In the genomic region with DNA sequence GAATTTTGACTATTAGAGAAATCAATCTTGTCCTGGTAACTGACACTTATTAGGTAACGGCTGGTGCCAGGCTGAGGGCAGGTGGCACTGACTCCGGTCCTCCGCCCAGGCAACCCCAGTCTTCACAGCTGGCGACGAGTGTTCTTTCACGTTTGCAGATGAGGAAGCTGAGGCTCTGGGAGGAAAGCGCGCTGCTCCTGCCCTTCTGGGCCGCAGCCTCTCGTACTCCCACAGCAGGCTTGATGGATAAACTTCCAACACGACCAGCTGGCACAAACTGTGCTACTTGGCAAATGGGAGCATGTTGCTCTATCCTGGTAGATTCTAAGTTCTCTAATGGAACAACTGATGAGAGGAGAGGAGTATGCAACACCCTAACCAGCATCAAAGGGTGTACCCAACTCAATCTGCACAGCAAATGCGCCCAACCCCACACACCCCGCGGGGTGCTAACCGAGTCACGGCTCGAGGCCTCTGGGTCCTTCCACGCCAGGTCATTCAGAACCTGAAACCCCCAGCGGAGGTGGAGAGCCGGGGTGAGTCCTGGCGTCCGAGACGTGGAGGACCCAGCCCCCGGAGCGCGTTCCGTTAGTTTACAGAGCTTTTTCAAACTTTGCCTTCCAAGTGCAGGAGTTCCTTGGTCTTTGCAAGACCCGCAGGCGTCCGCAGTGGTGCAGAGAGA, we compare ENCODE assay signal across 9 cellular contexts. TPM values are rescaled to one million over a fixed set of nuclear protein-coding genes. Genes with fewer than 3 reads are reported as not detected.
A peak's percentile ranks its signal among the peaks of the same experiment; 100 is the strongest.
DNase-seq lines count a peak whose midpoint lies in the region; ATAC-seq and TF ChIP-seq lines count a peak whose summit lies in the region.
"Had no signal": no experiment of that assay in that cellular context is flagged by ENCODE, and none has a peak within 500 bp of the region (broad histone marks: within the 10 kb centered on the region; RNA-seq: fewer than 3 reads in every experiment).

No MANE protein-coding gene starts in this region.

- peaks cover 13% of the 10 kb centered on the region for H3K27me3 ChIP-seq in A673 (replicated peaks; ENCODE audit: insufficient read depth, low read depth, low read length, poor library complexity)
- H3K27me3 ChIP-seq in IMR-90 (ENCODE audit: control insufficient read depth, insufficient read depth, low read length), result peaks cover 58% of the 10 kb centered on the region
- H3K27me3 ChIP-seq in esophagus (ENCODE audit: control insufficient read depth in 1 of 2, insufficient read depth in 2 of 2, low read length in 2 of 2), result no peaks in the 10 kb centered on the region
- peaks cover 56% of the 10 kb centered on the region for H3K27me3 ChIP-seq in neural progenitor cell

- no peak overlapping the region for H2BK120ac ChIP-seq in IMR-90 (ENCODE audit: low read depth, low read length)

- H3K79me1 ChIP-seq in IMR-90 (ENCODE audit: low read depth in 1 of 2, low read length in 2 of 2), result no peaks in the 10 kb centered on the region

- H3K4me3 ChIP-seq in A673 (ENCODE audit: low read depth, low read length, poor library complexity, severe bottlenecking) (peak overlapping the region; percentile 57), IMR-90 (ENCODE audit: insufficient read depth, low read depth, low read length) (no peak overlapping the region), esophagus (ENCODE audit: low read depth in 1 of 2, low read length in 2 of 2) (peak overlapping the region; percentile 41 to 56), neural progenitor cell (peak overlapping the region; percentile 63)

- H3K4me1 ChIP-seq in A673 (ENCODE audit: insufficient read depth, low read length, poor library complexity, severe bottlenecking) (no peaks in the 10 kb centered on the region), IMR-90 (ENCODE audit: control insufficient read depth, insufficient read depth, low read length) (no peaks in the 10 kb centered on the region), esophagus (ENCODE audit: control insufficient read depth in 2 of 2, insufficient read depth in 2 of 2, low read length in 1 of 2) (peaks cover 0 to 11% of the 10 kb centered on the region in 2 donors), neural progenitor cell (peaks cover 5% of the 10 kb centered on the region)

- H3K36me3 ChIP-seq in A673 (ENCODE audit: insufficient read depth, low read length, poor library complexity, severe bottlenecking) (no peaks in the 10 kb centered on the region), IMR-90 (ENCODE audit: control insufficient read depth, insufficient read depth, low read length) (no peaks in the 10 kb centered on the region), esophagus (ENCODE audit: control insufficient read depth in 2 of 2, insufficient read depth in 2 of 2, low read length in 1 of 2) (no peaks in the 10 kb centered on the region), neural progenitor cell (no peaks in the 10 kb centered on the region)

- no peak overlapping the region for H2BK5ac ChIP-seq in IMR-90 (ENCODE audit: low read depth, low read length, poor library complexity, severe bottlenecking)

- H2AK5ac ChIP-seq in IMR-90 (ENCODE audit: low read depth, low read length), result no peak overlapping the region

- in situ Hi-C loops in IMR-90 (cut with MboI; ENCODE audit: low sequenced_read_pairs), result no loop called here
- in situ Hi-C loops in GM13976 (cut with MboI; ENCODE audit: low sequenced_read_pairs, unreplicated experiment), result no loop called here
- in situ Hi-C loops in GM13977 (cut with MboI; ENCODE audit: low pct_unique_long_range_greater_than_20kb, low sequenced_read_pairs, unreplicated experiment), result no loop called here

- no peak overlapping the region for H3K18ac ChIP-seq in IMR-90 (ENCODE audit: low read depth, low read length)

- WGBS in IMR-90 (ENCODE audit: extremely low coverage in 2 of 2, insufficient read length in 1 of 2), 2 experiments, result 30% methylated on average over 8 of the region's 30 CpGs; no CpG with 5 or more reads in 1 of the 2 experiments
- WGBS in esophagus, 2 donors, result 34 to 35% methylated on average over 30 of the region's 30 CpGs

- H3K4me2 ChIP-seq in IMR-90 (ENCODE audit: low read depth, low read length) (no peak overlapping the region; the same call in 1 of the 2 replicates), neural progenitor cell (peak overlapping the region; percentile 95)

- H3K27ac ChIP-seq in A673 (ENCODE audit: low read depth, low read length, poor library complexity, severe bottlenecking), result no peak overlapping the region
- H3K27ac ChIP-seq in IMR-90 (ENCODE audit: insufficient read depth, low read length), result no peak overlapping the region
- no peak overlapping the region for H3K27ac ChIP-seq in esophagus (ENCODE audit: low read depth in 2 of 2, low read length in 1 of 2)
- H3K27ac ChIP-seq in neural progenitor cell, result no peak overlapping the region

- peaks cover 37% of the 10 kb centered on the region for H3K27me3 Mint-ChIP-seq in neural progenitor cell (ENCODE audit: insufficient read depth, low read depth)

- no peak overlapping the region for H4K91ac ChIP-seq in IMR-90 (ENCODE audit: insufficient read depth, low read depth, low read length)

- no peak overlapping the region for H2BK15ac ChIP-seq in IMR-90 (ENCODE audit: low read depth, low read length)

- no peaks in the 10 kb centered on the region for H4K20me1 ChIP-seq in IMR-90 (ENCODE audit: insufficient read depth, low read length)
- H4K20me1 ChIP-seq in neural progenitor cell (ENCODE audit: low read depth), result no peaks in the 10 kb centered on the region

- TF ChIP-seq RAD21 in IMR-90 (IDR thresholded peaks at IDR 0.05; ENCODE audit: low read length), result no peak

- H3K9me3 ChIP-seq in A673 (ENCODE audit: low read depth, low read length, poor library complexity, severe bottlenecking) (no peaks in the 10 kb centered on the region), IMR-90 (ENCODE audit: control insufficient read depth, insufficient read depth, low read length) (no peaks in the 10 kb centered on the region), esophagus (ENCODE audit: control insufficient read depth in 2 of 2, insufficient read depth in 1 of 2, low read depth in 1 of 2, low read length in 1 of 2) (no peaks in the 10 kb centered on the region), neural progenitor cell (ENCODE audit: low read depth) (no peaks in the 10 kb centered on the region)

- no peak overlapping the region for H3K4ac ChIP-seq in IMR-90 (ENCODE audit: low read depth, low read length)

- TF ChIP-seq POLR2A in IMR-90 (IDR thresholded peaks at IDR 0.05; ENCODE audit: low read depth, low read length), result no peak

- H3K36me3 Mint-ChIP-seq in neural progenitor cell, result no peaks in the 10 kb centered on the region

- H2AFZ ChIP-seq in IMR-90 (replicated peaks; ENCODE audit: low read length, poor library complexity) (peak overlapping the region; percentile 43), neural progenitor cell (replicated peaks) (peak overlapping the region; percentile 98)

- dilution Hi-C loops in IMR-90 (cut with HindIII; ENCODE audit: low sequenced_read_pairs, unreplicated experiment), result no loop called here

- no peak overlapping the region for H4K5ac ChIP-seq in IMR-90 (ENCODE audit: low read depth, low read length)

- H3K23ac ChIP-seq in IMR-90 (ENCODE audit: low read depth, low read length), result no peak overlapping the region

- ATAC-seq in IMR-90 (ENCODE audit: low read depth) (no peak), GM21528 (IDR thresholded peaks at IDR 0.05; ENCODE audit: low FRiP score, unreplicated experiment) (no peak)

- DNase-seq in A673 (ENCODE audit: low spot score) (no peak), IMR-90 (no peak), neural progenitor cell (ENCODE audit: low spot score) (no peak), NCI-H146 (lab: John Stamatoyannopoulos, UW) (no peak), GM13976 (ENCODE audit: low spot score) (no peak), GM13977 (ENCODE audit: low spot score) (no peak)
- DNase-seq: NCI-H1694 treated with DMSO at 0.1 percent for 48 hours had no signal

- CTCF ChIA-PET in A673 (lab: Charles Lee) (no interaction called here), IMR-90 (lab: Yijun Ruan, JAX) (no interaction called here)

- peaks cover 14% of the 10 kb centered on the region for H3K4me1 Mint-ChIP-seq in neural progenitor cell

- H2AK9ac ChIP-seq in IMR-90 (replicated peaks; ENCODE audit: low read depth, low read length, poor library complexity), result no peak overlapping the region

- H4K8ac ChIP-seq in IMR-90 (ENCODE audit: low read depth in 2 of 2, low read length in 2 of 2), result no peak overlapping the region

- no TSS peak for BruUV-seq in A673 (replicated peaks; lab: Mats Ljungman, UMichigan)
- no TSS peak for BruUV-seq in IMR-90 (replicated peaks; lab: Mats Ljungman, UMichigan)

- H3K9ac ChIP-seq in IMR-90 (ENCODE audit: low read depth, low read length), result no peak overlapping the region
- no peak overlapping the region for H3K9ac ChIP-seq in neural progenitor cell

- peaks cover 2% of the 10 kb centered on the region for H3K9me3 Mint-ChIP-seq in neural progenitor cell

- POLR2A ChIA-PET in A673 (lab: Charles Lee; ENCODE audit: low non-redundant PET) (no interaction called here), IMR-90 (lab: Charles Lee; ENCODE audit: unreplicated experiment) (no interaction called here)

- intact Hi-C loops in A673 (cut with micrococcal nuclease; ENCODE audit: unreplicated experiment) (no loop called here), IMR-90 (cut with micrococcal nuclease) (no loop called here)

- H3K79me2 ChIP-seq in neural progenitor cell (ENCODE audit: low read depth), result no peaks in the 10 kb centered on the region

- no peaks in the 10 kb centered on the region for H3K9me1 ChIP-seq in IMR-90 (ENCODE audit: insufficient read depth, low read length)

- H3K14ac ChIP-seq in IMR-90 (replicated peaks; ENCODE audit: low read depth, low read length), result no peak overlapping the region

- H3F3A ChIP-seq in neural progenitor cell (ENCODE audit: low read depth), result peaks cover 8% of the 10 kb centered on the region

- no peak overlapping the region for H2BK20ac ChIP-seq in IMR-90 (ENCODE audit: low read depth, low read length)

- H3K27ac Mint-ChIP-seq in neural progenitor cell, result no peak overlapping the region

- peak overlapping the region; percentile 79 for H3K4me3 Mint-ChIP-seq in neural progenitor cell

- no peak overlapping the region for H3K56ac ChIP-seq in IMR-90 (ENCODE audit: extremely low read depth, insufficient read depth, low read length)

- TF ChIP-seq CTCF in A673 (conservative IDR thresholded peaks at IDR 0.05; ENCODE audit: low read depth, low read length) (no peak), IMR-90 (conservative IDR thresholded peaks at IDR 0.05; ENCODE audit: low read depth, low read length) (no peak), neural progenitor cell (IDR thresholded peaks at IDR 0.05) (no peak), GM13976 (IDR thresholded peaks at IDR 0.05; ENCODE audit: borderline replicate concordance, control extremely low read depth, extremely low read depth, insufficient read depth, missing control alignments) (no peak), GM13977 (IDR thresholded peaks at IDR 0.05; ENCODE audit: extremely low read depth, insufficient read depth, missing control alignments) (no peak)

TF ChIP-seq in IMR-90, 13 proteins besides CTCF, POLR2A, EP300 and RAD21 (continues in another document):
- TF ChIP-seq FOS (IDR thresholded peaks at IDR 0.05; ENCODE audit: low read depth, low read length), result no peak

RNA-seq across cellular contexts. Expression of a gene that starts 0.5 kb away (rescaled TPM):
- total RNA-seq in A673 (2021) (1.9 and 2.1 TPM in 2 replicates), IMR-90 (2012; rRNA removed) (not detected in 2 replicates), neural progenitor cell (ENCODE audit: low replicate concordance) (1.9 and 2.1 TPM in 2 replicates)
- polyA plus RNA-seq in IMR-90 (2012; rRNA removed) (not detected in 2 replicates), esophagus (1 to 10 TPM; 1.1 to 1.4 TPM)
- not detected in 2 replicates for polyA plus RNA-seq in IMR-90 (2012; cell fraction: cytosol; rRNA removed)
- not detected in 2 replicates for polyA plus RNA-seq in IMR-90 (2012; cell fraction: nucleus; rRNA removed; ENCODE audit: low replicate concordance)
